1 cellular context compared by ENCODE assay signal in genomic region chr7:29987821-29988317, GRCh38.
TF ChIP-seq lines count a peak whose summit lies in the region.

No MANE protein-coding gene starts in this region.

TF ChIP-seq in HCT116, 20 proteins besides CTCF, POLR2A, EP300 and RAD21 (continued from another document):
- TF ChIP-seq JUND (IDR thresholded peaks at IDR 0.05) (peak; percentile 94), ZFX (IDR thresholded peaks at IDR 0.05) (no peak), ELF1 (IDR thresholded peaks at IDR 0.05; ENCODE audit: borderline replicate concordance, low read depth) (peak; percentile 62; the same call in 1 of the 2 replicates), EZH2phosphoT487 (IDR thresholded peaks at IDR 0.05; ENCODE audit: borderline replicate concordance) (no peak), MAX (IDR thresholded peaks at IDR 0.05) (peak; percentile 84), SRF (IDR thresholded peaks at IDR 0.05; ENCODE audit: low read depth) (peak; percentile 44; the same call in 1 of the 2 replicates), TCF7L2 (IDR thresholded peaks at IDR 0.05; ENCODE audit: borderline replicate concordance, extremely low read depth, insufficient read depth, insufficient read length) (peak; percentile 44), ATF3 (IDR thresholded peaks at IDR 0.05) (no peak), EGR1 (IDR thresholded peaks at IDR 0.05; ENCODE audit: low read depth) (no peak; the same call in 1 of the 2 replicates), ZBTB33 (IDR thresholded peaks at IDR 0.05; ENCODE audit: extremely low read depth, insufficient replicate concordance, low read length) (no peak), EZH2 (IDR thresholded peaks at IDR 0.05) (no peak), CBX3 (IDR thresholded peaks at IDR 0.05; ENCODE audit: low read depth) (no peak; the same call in 1 of the 2 replicates), ZNF274 (IDR thresholded peaks at IDR 0.05; ENCODE audit: low read depth, low read length) (no peak), SP1 (IDR thresholded peaks at IDR 0.05; ENCODE audit: low read depth) (peak; percentile 75)
TF ChIP-seq in HCT116: peak in this region for 11.
